ENCODE assay signal across 9 cellular contexts in genomic region chr20:37392441-37393195, GRCh38. TPM values are rescaled to one million over a fixed set of nuclear protein-coding genes. Genes with fewer than 3 reads are reported as not detected.
A peak's percentile ranks its signal among the peaks of the same experiment; 100 is the strongest.
DNase-seq lines count a peak whose midpoint lies in the region; FAIRE-seq and TF ChIP-seq lines count a peak whose summit lies in the region.
"Had no signal": no experiment of that assay in that cellular context is flagged by ENCODE, and none has a peak within 500 bp of the region (broad histone marks: within the 10 kb centered on the region; RNA-seq: fewer than 3 reads in every experiment).

No MANE protein-coding gene starts in this region.

- H3K4me1 ChIP-seq in BLaER1 (peaks cover 40% of the 10 kb centered on the region), kidney (ENCODE audit: control insufficient read depth in 1 of 2, insufficient read depth in 1 of 2, low read depth in 1 of 2, low read length in 2 of 2) (no peaks in the 10 kb centered on the region)

- no peaks in the 10 kb centered on the region for H4K20me1 ChIP-seq in BLaER1

- no peaks in the 10 kb centered on the region for H3K27me3 ChIP-seq in BLaER1

- DNase-seq in GM13977 (ENCODE audit: low spot score) (no peak), UCSD-AML1 (lab: John Stamatoyannopoulos, UW; ENCODE audit: unreplicated experiment) (peak; percentile 26), kidney (peak; percentile 57), GDM1 (lab: John Stamatoyannopoulos, UW) (no peak), mucosa of gallbladder (ENCODE audit: low spot score) (no peak), T1000 (lab: John Stamatoyannopoulos, UW) (no peak), cerebellar nuclear complex (lab: John Stamatoyannopoulos, UW) (no peak)
- DNase-seq: SHP77 had no signal

- no peak for FAIRE-seq in kidney (lab: Jason Lieb, UNC)

- H3K36me3 ChIP-seq in BLaER1 (peaks cover 86% of the 10 kb centered on the region), kidney (ENCODE audit: control insufficient read depth in 1 of 2, insufficient read depth in 2 of 2, low read length in 2 of 2) (peaks cover 6 to 8% of the 10 kb centered on the region in 2 donors)

- H3K9me3 ChIP-seq in BLaER1 (no peaks in the 10 kb centered on the region), kidney (ENCODE audit: control insufficient read depth in 1 of 2, low read length in 2 of 2) (no peaks in the 10 kb centered on the region)

- H3K4me3 ChIP-seq in BLaER1 (no peak overlapping the region), kidney (ENCODE audit: low read length in 2 of 2) (no peak overlapping the region)

- intact Hi-C loops in kidney (cut with DNase I) = no loop called here

- H3K27ac ChIP-seq in BLaER1 = 0 out of 2 replicates have a peak overlapping the region, but pooled peaks have one; percentile 18
- no peak overlapping the region for H3K27ac ChIP-seq in kidney (ENCODE audit: low read depth in 2 of 2, low read length in 2 of 2)

- TF ChIP-seq CTCF in GM13977 (IDR thresholded peaks at IDR 0.05; ENCODE audit: extremely low read depth, insufficient read depth, missing control alignments) (peak; percentile 60), kidney (IDR thresholded peaks at IDR 0.05; ENCODE audit: borderline replicate concordance, extremely low read depth, insufficient read depth) (no peak)

- peak overlapping the region; percentile 44 for H3K4me2 ChIP-seq in BLaER1

- H3K9ac ChIP-seq in BLaER1 (0 out of 2 replicates have a peak overlapping the region, but pooled peaks have one; percentile 8), kidney (ENCODE audit: low read length in 2 of 2) (no peak overlapping the region)

- in situ Hi-C loops in GM13977 (cut with MboI; ENCODE audit: low pct_unique_long_range_greater_than_20kb, low sequenced_read_pairs, unreplicated experiment) = no loop called here

RNA-seq across cellular contexts. Expression of gene SRC, which starts 46.7 kb away (rescaled TPM):
- total RNA-seq in kidney (70.0 TPM), mucosa of gallbladder (210 TPM)
- polyA plus RNA-seq in kidney (ENCODE audit: insufficient read depth, low read depth, low replicate concordance) = 28.5 TPM

Comparison
In these comparisons a context has a peak if more than half of its experiments do, and no peak if none do; other contexts are left out.
1. DNase-seq: peak in UCSD-AML1 (single experiment) and kidney (single experiment); none in GM13977 (single experiment), GDM1 (single experiment), mucosa of gallbladder (single experiment), T1000 (single experiment) and cerebellar nuclear complex (0 of 2).